Comparison of ENCODE assay signal across 26 cellular contexts in genomic region chr2:129733041-129733440, GRCh38.
"Had no signal": no experiment of that assay in that cellular context is flagged by ENCODE, and none has a peak within 500 bp of the region (broad histone marks: within the 10 kb centered on the region; RNA-seq: fewer than 3 reads in every experiment).

No MANE protein-coding gene starts in this region.

- DNase-seq: activated B cell treated with CpG ODN at 0.5 μM for 24 hours; activated CD4-positive, alpha-beta T cell treated with anti-CD3 and anti-CD28 coated beads for 48 hours; activated CD4-positive, alpha-beta T cell treated with anti-CD3 and anti-CD28 coated beads, Interleukin-2, amount 50 U/mL, for 1 hour; activated CD4-positive, alpha-beta T cell treated with anti-CD3 and anti-CD28 coated beads, Interleukin-2, amount 50 U/mL, for 48 hours; activated CD8-positive, alpha-beta T cell treated with anti-CD3 and anti-CD28 coated beads for 36 hours; activated effector memory CD4-positive, alpha-beta T cell treated with anti-CD3 and anti-CD28 coated beads, Interleukin-2, amount 50 U/mL, for 16 hours; activated naive CD4-positive, alpha-beta T cell treated with anti-CD3 and anti-CD28 coated beads for 36 hours; activated T-cell treated with anti-CD3 and anti-CD28 coated beads, Interleukin-2, amount 50 U/mL, for 1 hour; activated T-cell treated with anti-CD3 and anti-CD28 coated beads, Interleukin-2, amount 50 U/mL, for 48 hours; amniotic stem cell; anterior cingulate cortex; brain microvascular endothelial cell; cortex of kidney; dermis blood vessel endothelial cell; effector CD8-positive, alpha-beta T cell; foreskin fibroblast; T-helper 1 cell; T-helper 17 cell; T1000; WERI-Rb-1 had no signal

- H3K27ac Mint-ChIP-seq: activated B cell treated with CpG ODN at 0.5 μM for 24 hours; activated CD8-positive, alpha-beta T cell treated with anti-CD3 and anti-CD28 coated beads for 36 hours; activated naive CD4-positive, alpha-beta T cell treated with anti-CD3 and anti-CD28 coated beads for 36 hours; activated naive CD8-positive, alpha-beta T cell; activated T-helper 1 cell treated with anti-CD3 and anti-CD28 coated beads, Interleukin-12 subunit alpha, Interleukin-12 subunit beta, Interleukin-2, Interleukin-4 antibody, amounts not matched to agents 30 ng/mL and 10 ng/mL and 1 ng/mL, durations not matched to agents 14 hours and 24 hours and 36 hours; activated T-helper 2 cell treated with anti-CD3 and anti-CD28 coated beads, Interferon-gamma antibody, Interleukin-2, Interleukin-4, amounts not matched to agents 10 μg/mL and 5 μg/mL and 100 μg/mL, durations not matched to agents 14 hours and 24 hours and 36 hours; T-helper 17 cell; T-helper 2 cell treated with Interferon-gamma antibody and Interleukin-4, amounts not matched to agents 5 μg/mL and 100 μg/mL, for 36 hours had no signal

- H3K27me3 Mint-ChIP-seq: activated B cell treated with CpG ODN at 0.5 μM for 24 hours; activated CD8-positive, alpha-beta T cell treated with anti-CD3 and anti-CD28 coated beads for 36 hours; activated naive CD8-positive, alpha-beta T cell had no signal

- H3K9me3 Mint-ChIP-seq: activated B cell treated with CpG ODN at 0.5 μM for 24 hours; activated CD8-positive, alpha-beta T cell treated with anti-CD3 and anti-CD28 coated beads for 36 hours; activated naive CD4-positive, alpha-beta T cell treated with anti-CD3 and anti-CD28 coated beads for 36 hours; activated T-helper 1 cell treated with anti-CD3 and anti-CD28 coated beads, Interleukin-12 subunit alpha, Interleukin-12 subunit beta, Interleukin-2, Interleukin-4 antibody, amounts not matched to agents 30 ng/mL and 10 ng/mL and 1 ng/mL, durations not matched to agents 14 hours and 24 hours and 36 hours; activated T-helper 2 cell treated with anti-CD3 and anti-CD28 coated beads, Interferon-gamma antibody, Interleukin-2, Interleukin-4, amounts not matched to agents 10 μg/mL and 5 μg/mL and 100 μg/mL, durations not matched to agents 14 hours and 24 hours and 36 hours; T-helper 2 cell treated with Interferon-gamma antibody and Interleukin-4, amounts not matched to agents 5 μg/mL and 100 μg/mL, for 36 hours had no signal

- H3K27me3 ChIP-seq: brain microvascular endothelial cell had no signal

- H3K36me3 Mint-ChIP-seq: activated naive CD8-positive, alpha-beta T cell had no signal

- H3K4me3 Mint-ChIP-seq: activated B cell treated with CpG ODN at 0.5 μM for 24 hours; activated CD8-positive, alpha-beta T cell treated with anti-CD3 and anti-CD28 coated beads for 36 hours; activated naive CD4-positive, alpha-beta T cell treated with anti-CD3 and anti-CD28 coated beads for 36 hours; activated naive CD8-positive, alpha-beta T cell; activated T-helper 1 cell treated with anti-CD3 and anti-CD28 coated beads, Interleukin-12 subunit alpha, Interleukin-12 subunit beta, Interleukin-2, Interleukin-4 antibody, amounts not matched to agents 30 ng/mL and 10 ng/mL and 1 ng/mL, durations not matched to agents 14 hours and 24 hours and 36 hours; T-helper 17 cell; T-helper 2 cell treated with Interferon-gamma antibody and Interleukin-4, amounts not matched to agents 5 μg/mL and 100 μg/mL, for 36 hours had no signal

- H3K36me3 ChIP-seq: brain microvascular endothelial cell, WERI-Rb-1 had no signal

- H3K4me1 Mint-ChIP-seq: activated B cell treated with CpG ODN at 0.5 μM for 24 hours, T-helper 17 cell had no signal

- ATAC-seq: activated CD4-positive, CD25-positive, alpha-beta regulatory T cell treated with anti-CD3 and anti-CD28 coated beads, Interleukin-2, amount 50 U/mL, for 24 hours; activated CD8-positive, alpha-beta T cell treated with anti-CD3 and anti-CD28 coated beads for 36 hours; esophagus mucosa; T-helper 17 cell had no signal

- H3K27ac ChIP-seq: brain microvascular endothelial cell, WERI-Rb-1 had no signal
